13 cellular contexts compared by ENCODE assay signal in the genomic region with DNA sequence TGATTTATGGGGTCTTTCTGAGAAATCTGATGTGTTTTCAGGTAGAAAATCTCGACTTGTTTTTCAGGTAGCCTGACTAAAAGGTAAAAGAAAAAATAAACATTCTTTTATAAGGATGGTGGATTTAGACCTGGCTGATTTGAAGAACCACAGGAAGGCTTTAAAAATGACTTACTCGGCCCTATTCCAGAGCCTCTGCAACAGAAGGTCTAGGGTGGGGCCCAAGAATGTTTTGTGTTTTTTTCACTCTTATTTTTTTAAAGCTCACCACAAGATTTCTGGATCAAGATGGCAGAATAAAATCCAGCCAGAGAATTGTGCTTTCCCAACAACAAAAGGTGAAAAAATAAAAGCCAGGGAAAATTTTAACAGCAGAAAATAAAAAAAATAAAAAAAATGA. TPM values are rescaled to one million over a fixed set of nuclear protein-coding genes. Genes with fewer than 3 reads are reported as not detected.
DNase-seq lines count a peak whose midpoint lies in the region; ATAC-seq, FAIRE-seq and TF ChIP-seq lines count a peak whose summit lies in the region.
"Had no signal": no experiment of that assay in that cellular context is flagged by ENCODE, and none has a peak within 500 bp of the region (broad histone marks: within the 10 kb centered on the region; RNA-seq: fewer than 3 reads in every experiment).

No MANE protein-coding gene starts in this region.

- no TSS peak for BruUV-seq in GM12878 (replicated peaks; lab: Mats Ljungman, UMichigan)

- POLR2A ChIA-PET in GM12878 (lab: Charles Lee) = interaction anchor here (1.5 kb wide), 1 partner anchor 11 kb away, joined by 3 read pairs; no protein-coding TSS in a partner anchor

- intact Hi-C loops in right cardiac atrium (cut with DNase I) (no loop called here), Right ventricle myocardium superior (cut with DNase I) (no loop called here), GM12878 (cut with micrococcal nuclease; ENCODE audit: unreplicated experiment) (no loop called here), right lobe of liver (cut with DNase I) (no loop called here)

- TF ChIP-seq CTCF in GM12878 (IDR thresholded peaks at IDR 0.05 in 2 of 3, conservative IDR thresholded peaks at IDR 0.05 in 1 of 3; ENCODE audit: control insufficient read depth in 2 of 3, extremely low read depth in 1 of 3, insufficient read depth in 1 of 3, low read depth in 3 of 3, low read length in 3 of 3) = no peak
- TF ChIP-seq CTCF in endothelial cell (IDR thresholded peaks at IDR 0.05; ENCODE audit: unreplicated experiment) = no peak
- TF ChIP-seq CTCF in right lobe of liver (IDR thresholded peaks at IDR 0.05) = no peak

- TF ChIP-seq POLR2A in GM12878 (IDR thresholded peaks at IDR 0.05; ENCODE audit: low read depth, low read length) = no peak
- no peak for TF ChIP-seq POLR2A in right lobe of liver (IDR thresholded peaks at IDR 0.05)

- 62% methylated on average over 2 of the region's 2 CpGs for WGBS in right cardiac atrium
- WGBS in GM12878 (ENCODE audit: insufficient coverage, insufficient replicate concordance, low lambda C conversion rate, missing lambda C conversion rate) = 74% methylated on average over 2 of the region's 2 CpGs
- 61% methylated on average over 2 of the region's 2 CpGs for WGBS in right lobe of liver (ENCODE audit: insufficient coverage, low coverage, low lambda C conversion rate, missing lambda C conversion rate)

- H3K4me3 ChIP-seq in right cardiac atrium (ENCODE audit: low read length) (no peak overlapping the region), GM12878 (no peak overlapping the region), right lobe of liver (no peak overlapping the region)
- H3K4me3 ChIP-seq: mucosa of descending colon, right atrium auricular region had no signal

- H3K9me3 ChIP-seq in right cardiac atrium (ENCODE audit: control insufficient read depth, low read length) = no peaks in the 10 kb centered on the region
- H3K9me3 ChIP-seq in GM12878 (replicated peaks; ENCODE audit: control insufficient read depth, insufficient read depth, low read length) = peaks cover 7% of the 10 kb centered on the region; the same call in 2 of the 3 replicates
- H3K9me3 ChIP-seq in right lobe of liver = no peaks in the 10 kb centered on the region
- H3K9me3 ChIP-seq: mucosa of descending colon, right atrium auricular region had no signal

- FAIRE-seq in GM12878 (lab: Jason Lieb, UNC) (no peak), HTR-8/SVneo (lab: Jason Lieb, UNC) (no peak)

- H3K36me3 ChIP-seq in GM12878 (ENCODE audit: control insufficient read depth in 2 of 2, insufficient read depth in 2 of 2, low read length in 1 of 2) = peaks cover 15 to 30% of the 10 kb centered on the region in 2 experiments
- no peaks in the 10 kb centered on the region for H3K36me3 ChIP-seq in right lobe of liver
- H3K36me3 ChIP-seq: right atrium auricular region had no signal

- H3K36me3 Mint-ChIP-seq in naive B cell = peaks cover 13% of the 10 kb centered on the region in 2 donors
- H3K36me3 Mint-ChIP-seq in endothelial cell (ENCODE audit: low read depth, unreplicated experiment) = peaks cover 24% of the 10 kb centered on the region

- no peak for DNase-seq in right cardiac atrium
- DNase-seq in Right ventricle myocardium superior = no peak
- no peak for DNase-seq in GM12878 (ENCODE audit: low read depth, low spot score)
- no peak for DNase-seq in naive B cell
- no peak for DNase-seq in endothelial cell (ENCODE audit: low spot score)
- DNase-seq in medulla oblongata (ENCODE audit: extremely low spot score) = no peak
- no peak for DNase-seq in HTR-8/SVneo (ENCODE audit: insufficient read length, low spot score)
- no peak for DNase-seq in right lobe of liver
- DNase-seq: amygdala, mucosa of descending colon, NCI-H2171 had no signal

- H3K27me3 Mint-ChIP-seq in naive B cell = no peaks in the 10 kb centered on the region
- peaks cover 3% of the 10 kb centered on the region for H3K27me3 Mint-ChIP-seq in endothelial cell (ENCODE audit: unreplicated experiment)

- RAD21 ChIA-PET in GM12878 (lab: Charles Lee; ENCODE audit: unreplicated experiment) = no interaction called here

- no peak for TF ChIP-seq EP300 in GM12878 (IDR thresholded peaks at IDR 0.05; ENCODE audit: borderline replicate concordance in 1 of 2, control insufficient read depth in 1 of 2, low read depth in 2 of 2, low read length in 2 of 2)

- CTCF ChIA-PET in GM12878 (lab: Yijun Ruan, JAX) = interaction anchor here (1.4 kb wide), 1 partner anchor 18 kb away, joined by 3 read pairs; no protein-coding TSS in a partner anchor

- in situ Hi-C loops in GM12878 (cut with MboI) = no loop called here

- H3K4me1 Mint-ChIP-seq in naive B cell (peaks cover 33 to 82% (median 60%) of the 10 kb centered on the region in 3 donors), endothelial cell (ENCODE audit: unreplicated experiment) (no peaks in the 10 kb centered on the region)

- peaks cover 93% of the 10 kb centered on the region for H3K79me2 ChIP-seq in GM12878 (ENCODE audit: control insufficient read depth, insufficient read depth, low read length)

- H3K27me3 ChIP-seq in right cardiac atrium (ENCODE audit: control insufficient read depth, insufficient read depth) (no peaks in the 10 kb centered on the region), GM12878 (replicated peaks in 1 of 2; ENCODE audit: control insufficient read depth in 2 of 2, insufficient read depth in 2 of 2, low read length in 1 of 2) (no peaks in the 10 kb centered on the region), right lobe of liver (no peaks in the 10 kb centered on the region)
- H3K27me3 ChIP-seq: right atrium auricular region had no signal

- SMC1A ChIA-PET in GM12878 (lab: Charles Lee; ENCODE audit: uncharacterized antibody, unreplicated experiment) = interaction anchor here (23.6 kb wide), 1 partner anchor 45 kb away, joined by 763 read pairs; no protein-coding TSS in a partner anchor

- H3K4me1 ChIP-seq in right cardiac atrium (ENCODE audit: control insufficient read depth, insufficient read depth, low read length) = peaks cover 2% of the 10 kb centered on the region
- peaks cover 37% of the 10 kb centered on the region for H3K4me1 ChIP-seq in GM12878 (ENCODE audit: control insufficient read depth, insufficient read depth, low read length)
- peaks cover 0 to 9% (median 4%) of the 10 kb centered on the region in 4 donors for H3K4me1 ChIP-seq in right lobe of liver

- no peaks in the 10 kb centered on the region for H4K20me1 ChIP-seq in GM12878 (ENCODE audit: control insufficient read depth, insufficient read depth)

- no peak overlapping the region for H3K4me2 ChIP-seq in GM12878 (ENCODE audit: control insufficient read depth, insufficient read depth)

- H3K9me3 Mint-ChIP-seq in naive B cell (peaks cover 0 to 2% (median 0%) of the 10 kb centered on the region in 7 donors), endothelial cell (ENCODE audit: unreplicated experiment) (no peaks in the 10 kb centered on the region)
- H3K9me3 Mint-ChIP-seq: T-helper 1 cell treated with Interleukin-12 subunit alpha and Interleukin-12 subunit beta and Interleukin-4 antibody, amounts not matched to agents 30 μg/mL and 1 μg/mL, for 36 hours had no signal

- H3K27ac ChIP-seq in right cardiac atrium (ENCODE audit: low read length) (no peak overlapping the region), GM12878 (ENCODE audit: control insufficient read depth, insufficient read depth) (peak overlapping the region; percentile 85; the same call in 1 of the 2 replicates), right lobe of liver (no peak overlapping the region)

- peak; percentile 43 to 44 for ATAC-seq in right cardiac atrium
- no peak for ATAC-seq in Right ventricle myocardium superior (ENCODE audit: poor library complexity)
- no peak for ATAC-seq in GM12878
- no peak for ATAC-seq in naive B cell (ENCODE audit: low read depth in 2 of 2)
- ATAC-seq in right lobe of liver = no peak
- ATAC-seq: mucosa of descending colon had no signal

- H2AFZ ChIP-seq in GM12878 (ENCODE audit: control insufficient read depth, low read depth, low read length) = no peak overlapping the region

- H3K27ac Mint-ChIP-seq in naive B cell (peak overlapping the region; percentile 63 to 98 (median 86)), endothelial cell (ENCODE audit: unreplicated experiment) (no peak overlapping the region)
- H3K27ac Mint-ChIP-seq: T-helper 1 cell treated with Interleukin-12 subunit alpha and Interleukin-12 subunit beta and Interleukin-4 antibody, amounts not matched to agents 30 μg/mL and 1 μg/mL, for 36 hours had no signal

- TF ChIP-seq RAD21 in GM12878 (IDR thresholded peaks at IDR 0.05; ENCODE audit: insufficient read depth, low read depth, low read length) = no peak

- no peak overlapping the region for H3K9ac ChIP-seq in GM12878 (ENCODE audit: control insufficient read depth, insufficient read depth, low read length)

- H3K4me3 Mint-ChIP-seq in naive B cell (peak overlapping the region in 1 of 8 donors; percentile 20), endothelial cell (ENCODE audit: unreplicated experiment) (no peak overlapping the region)
- H3K4me3 Mint-ChIP-seq: T-helper 1 cell treated with Interleukin-12 subunit alpha and Interleukin-12 subunit beta and Interleukin-4 antibody, amounts not matched to agents 30 μg/mL and 1 μg/mL, for 36 hours had no signal

TF ChIP-seq in GM12878, 131 proteins besides CTCF, POLR2A, EP300 and RAD21 (continues in another document):
- no peak for TF ChIP-seq SIX5 (IDR thresholded peaks at IDR 0.05; ENCODE audit: low read depth, low read length, severe bottlenecking)

RNA-seq across cellular contexts. Expression of a gene that starts 59.1 kb away (rescaled TPM):
- total RNA-seq in right cardiac atrium (10 to 100 TPM; 26.2 to 27.5 (median 26.6) TPM), Right ventricle myocardium superior (21.5 TPM), GM12878 (2014; rRNA removed) (167 and 204 TPM in 2 replicates), GM12878 (2014; rRNA removed; fragmentation: Illumina TruSeq; extraction: Trizol) (277 and 283 TPM in 2 replicates), GM12878 (2021) (353 and 356 TPM in 2 replicates), endothelial cell (ENCODE audit: unreplicated experiment) (119 TPM), right lobe of liver (10 to 100 TPM; 11.7 to 27.1 (median 15.9) TPM)
- polyA plus RNA-seq in right cardiac atrium (10.8 TPM), GM12878 (2011; rRNA removed) (188 and 268 TPM in 2 replicates), GM12878 (2014; fragmentation: Illumina TruSeq; extraction: Trizol) (258 and 290 TPM in 2 replicates), GM12878 (2014; fragmentation: Nextera tagmentation; extraction: Ambion mirVana) (10 to 100 TPM; 64.5 to 80.5 TPM), GM12878 (2014; rRNA removed) (180 and 208 TPM in 2 replicates), GM12878 (2016; fragmentation: Nextera tagmentation; extraction: Ambion mirVana) (100 to 1,000 TPM; 165 to 170 TPM), naive B cell (ENCODE audit: low read depth in 6 of 6) (100 to 1,000 TPM; 103 to 178 (median 154) TPM)
- 1,139 and 1,239 TPM in 2 replicates for total RNA-seq in GM12878 (2013; cell fraction: nucleolus; rRNA removed)
- polyA plus RNA-seq in GM12878 (2011; ENCODE audit: low read depth) = 193 TPM
- 82.5 and 118 TPM in 2 replicates for polyA plus RNA-seq in GM12878 (2011; cell fraction: cytosol; rRNA removed)
- 111 and 142 TPM in 2 replicates for polyA plus RNA-seq in GM12878 (2011; cell fraction: nucleus; rRNA removed)
- 288 and 297 TPM in 2 replicates for polyA plus RNA-seq in GM12878 (2012)
- polyA minus RNA-seq in GM12878 (2011; rRNA and poly(A)+ RNA removed) = 163 and 327 TPM in 2 replicates
- 124 and 136 TPM in 2 replicates for polyA minus RNA-seq in GM12878 (2011; cell fraction: cytosol; rRNA and poly(A)+ RNA removed)
- polyA minus RNA-seq in GM12878 (2011; cell fraction: nucleus; rRNA and poly(A)+ RNA removed) = 73.0 and 135 TPM in 2 replicates

Comparison
In these comparisons a context has a peak if more than half of its experiments do, and no peak if none do; other contexts are left out.
1. ATAC-seq: peak in right cardiac atrium (2 of 2); none in Right ventricle myocardium superior (single experiment), GM12878 (single experiment), naive B cell (0 of 2) and right lobe of liver (0 of 4).